ENCODE assay signal across 9 cellular contexts in genomic region chr12:79174656-79175055, GRCh38.
DNase-seq lines count a peak whose midpoint lies in the region; ATAC-seq and TF ChIP-seq lines count a peak whose summit lies in the region.
"Had no signal": no experiment of that assay in that cellular context is flagged by ENCODE, and none has a peak within 500 bp of the region (broad histone marks: within the 10 kb centered on the region; RNA-seq: fewer than 3 reads in every experiment).

No MANE protein-coding gene starts in this region.

- ATAC-seq in HG03045 (IDR thresholded peaks at IDR 0.05; ENCODE audit: unreplicated experiment) (peak; percentile 57), psoas muscle (no peak), HG02852 (IDR thresholded peaks at IDR 0.05; ENCODE audit: unreplicated experiment) (no peak)

- H3K4me3 ChIP-seq in Peyer's patch (no peak overlapping the region), psoas muscle (no peak overlapping the region)

- no peaks in the 10 kb centered on the region for H3K4me1 ChIP-seq in Peyer's patch
- H3K4me1 ChIP-seq in psoas muscle = no peaks in the 10 kb centered on the region
- H3K4me1 ChIP-seq: Caco-2 had no signal

- WGBS in psoas muscle, 3 donors = 0 to 5% (median 0%) methylated on average over 1 of the region's 1 CpG

- H3K27me3 ChIP-seq in Peyer's patch (no peaks in the 10 kb centered on the region), psoas muscle (ENCODE audit: insufficient read depth in 3 of 3, low read length in 2 of 3) (no peaks in the 10 kb centered on the region)

- TF ChIP-seq POLR2A in Peyer's patch (IDR thresholded peaks at IDR 0.05) = no peak

- H3K36me3 ChIP-seq in Peyer's patch (no peaks in the 10 kb centered on the region), psoas muscle (ENCODE audit: insufficient read depth in 1 of 2, low read depth in 1 of 2) (no peaks in the 10 kb centered on the region)

- H3K9me3 ChIP-seq in Peyer's patch = no peaks in the 10 kb centered on the region
- H3K9me3 ChIP-seq in psoas muscle = no peaks in the 10 kb centered on the region
- H3K9me3 ChIP-seq: Caco-2 had no signal

- H3K27ac ChIP-seq in Peyer's patch = no peak overlapping the region
- H3K27ac ChIP-seq in psoas muscle = no peak overlapping the region

- DNase-seq in NCI-H510A treated with DMSO at 0.1 percent for 48 hours (lab: John Stamatoyannopoulos, UW) (peak; percentile 45), NCI-H510A (lab: John Stamatoyannopoulos, UW) (no peak), Peyer's patch (no peak), iPS-NIHi7 (ENCODE audit: extremely low spot score) (peak; percentile 18), psoas muscle (no peak), GM10266 (ENCODE audit: extremely low spot score) (no peak)

- TF ChIP-seq CTCF in Peyer's patch (IDR thresholded peaks at IDR 0.05) (peak in 4 of 6 experiments; percentile 20 to 48 (median 44)), psoas muscle (IDR thresholded peaks at IDR 0.05) (no peak), GM10266 (IDR thresholded peaks at IDR 0.05; ENCODE audit: control insufficient read depth, insufficient read depth, low read depth, missing control alignments) (no peak)

- intact Hi-C loops in psoas muscle (cut with DNase I) = no loop called here

Comparison
In these comparisons a context has a peak if more than half of its experiments do, and no peak if none do; other contexts are left out.
1. DNase-seq: peak in NCI-H510A treated with DMSO at 0.1 percent for 48 hours (single experiment) and iPS-NIHi7 (single experiment); none in NCI-H510A (single experiment), Peyer's patch (0 of 3), psoas muscle (0 of 2) and GM10266 (single experiment).
2. CTCF ChIP-seq: peak in Peyer's patch (4 of 6); none in psoas muscle (single experiment) and GM10266 (single experiment).